Comparison of ENCODE assay signal across 17 cellular contexts in genomic region chr2:34162236-34162635, GRCh38.
DNase-seq lines count a peak whose midpoint lies in the region; ATAC-seq and TF ChIP-seq lines count a peak whose summit lies in the region.
"Had no signal": no experiment of that assay in that cellular context is flagged by ENCODE, and none has a peak within 500 bp of the region (broad histone marks: within the 10 kb centered on the region; RNA-seq: fewer than 3 reads in every experiment).

No MANE protein-coding gene starts in this region.

- H3K27me3 ChIP-seq in BE2C: no peaks in the 10 kb centered on the region
- no peaks in the 10 kb centered on the region for H3K27me3 ChIP-seq in stomach

- H3K36me3 Mint-ChIP-seq in stimulated activated effector memory CD8-positive, alpha-beta T cell treated with anti-CD3 and anti-CD28 coated beads, Interleukin-12 subunit alpha, Interleukin-12 subunit beta, amount 100 ng/mL, for 72 hours: no peaks in the 10 kb centered on the region

- H3K36me3 ChIP-seq in BE2C (no peaks in the 10 kb centered on the region), stomach (no peaks in the 10 kb centered on the region)
- H3K36me3 ChIP-seq: HAP-1 had no signal

- no peak overlapping the region for H3K4me3 Mint-ChIP-seq in stimulated activated effector memory CD8-positive, alpha-beta T cell treated with anti-CD3 and anti-CD28 coated beads, Interleukin-12 subunit alpha, Interleukin-12 subunit beta, amount 100 ng/mL, for 72 hours
- H3K4me3 Mint-ChIP-seq: CD4-positive, alpha-beta T cell had no signal

- WGBS in stomach, 5 donors: 84 to 94% (median 88%) methylated on average over 4 of the region's 4 CpGs

- no peaks in the 10 kb centered on the region for H3K4me1 ChIP-seq in BE2C
- no peaks in the 10 kb centered on the region for H3K4me1 ChIP-seq in stomach
- H3K4me1 ChIP-seq: HAP-1 had no signal

- no peak for TF ChIP-seq POLR2A in stomach (IDR thresholded peaks at IDR 0.05)

- ATAC-seq in stimulated activated effector memory CD8-positive, alpha-beta T cell treated with anti-CD3 and anti-CD28 coated beads, Interleukin-12 subunit alpha, Interleukin-12 subunit beta, amount 100 ng/mL, for 72 hours: peak; percentile 39
- ATAC-seq: GM12878 had no signal

- no peak overlapping the region for H3K27ac Mint-ChIP-seq in stimulated activated effector memory CD8-positive, alpha-beta T cell treated with anti-CD3 and anti-CD28 coated beads, Interleukin-12 subunit alpha, Interleukin-12 subunit beta, amount 100 ng/mL, for 72 hours
- H3K27ac Mint-ChIP-seq: CD4-positive, alpha-beta T cell had no signal

- no peaks in the 10 kb centered on the region for H3K4me1 Mint-ChIP-seq in stimulated activated effector memory CD8-positive, alpha-beta T cell treated with anti-CD3 and anti-CD28 coated beads, Interleukin-12 subunit alpha, Interleukin-12 subunit beta, amount 100 ng/mL, for 72 hours

- H3K9me3 ChIP-seq in BE2C (no peaks in the 10 kb centered on the region), stomach (no peaks in the 10 kb centered on the region)
- H3K9me3 ChIP-seq: HAP-1 had no signal

- H3K9me3 Mint-ChIP-seq in stimulated activated effector memory CD8-positive, alpha-beta T cell treated with anti-CD3 and anti-CD28 coated beads, Interleukin-12 subunit alpha, Interleukin-12 subunit beta, amount 100 ng/mL, for 72 hours: no peaks in the 10 kb centered on the region
- H3K9me3 Mint-ChIP-seq: CD4-positive, alpha-beta T cell had no signal

- intact Hi-C loops in stomach (cut with DNase I; ENCODE audit: low total_unique reads): no loop called here

- no peak for TF ChIP-seq EP300 in stomach (IDR thresholded peaks at IDR 0.05)

- H3K4me3 ChIP-seq in epithelial cell of esophagus (ENCODE audit: low read length) (no peak overlapping the region), BE2C (ENCODE audit: low read depth, low read length) (no peak overlapping the region), stomach (no peak overlapping the region), coronary artery (no peak overlapping the region)
- H3K4me3 ChIP-seq: GM12878, HAP-1 had no signal

- no peak overlapping the region for H3K27ac ChIP-seq in stomach
- no peak overlapping the region for H3K27ac ChIP-seq in coronary artery
- H3K27ac ChIP-seq: HL-60 had no signal

- no peak for TF ChIP-seq CTCF in epithelial cell of esophagus (IDR thresholded peaks at IDR 0.05; ENCODE audit: insufficient read depth, low read depth, low read length, missing control alignments)
- TF ChIP-seq CTCF in BE2C (IDR thresholded peaks at IDR 0.05; ENCODE audit: low read depth, low read length): no peak
- TF ChIP-seq CTCF in stomach (IDR thresholded peaks at IDR 0.05): no peak
- no peak for TF ChIP-seq CTCF in coronary artery (IDR thresholded peaks at IDR 0.05)

- DNase-seq in stimulated activated CD4-positive, alpha-beta T cell treated with anti-CD3 and anti-CD28 coated beads, Interleukin-1b, Interleukin-23, amount 100 ng/mL, for 48 hours: peak; percentile 8
- no peak for DNase-seq in stimulated activated CD4-positive, alpha-beta T cell treated with anti-CD3 and anti-CD28 coated beads, Interleukin-4, amount 100 ng/mL, for 24 hours
- DNase-seq in RKO (ENCODE audit: low spot score) (peak; percentile 59), epithelial cell of esophagus (ENCODE audit: low read depth) (peak; percentile 9), BE2C (no peak), stomach (no peak), coronary artery (ENCODE audit: low spot score) (no peak)
- no peak for DNase-seq in stimulated activated effector memory CD8-positive, alpha-beta T cell treated with anti-CD3 and anti-CD28 coated beads, Interleukin-12 subunit alpha, Interleukin-12 subunit beta, amount 100 ng/mL, for 72 hours (ENCODE audit: low spot score in 2 of 2)
- DNase-seq: ACHN; C1 segment of cervical spinal cord; CD4-positive, alpha-beta T cell; DMS79; GOT3; IMR-90 had no signal

Comparison
In these comparisons a context has a peak if more than half of its experiments do, and no peak if none do; other contexts are left out.
1. DNase-seq: peak in stimulated activated CD4-positive, alpha-beta T cell treated with anti-CD3 and anti-CD28 coated beads, Interleukin-1b, Interleukin-23, amount 100 ng/mL, for 48 hours (single experiment), RKO (single experiment) and epithelial cell of esophagus (single experiment); none in stimulated activated CD4-positive, alpha-beta T cell treated with anti-CD3 and anti-CD28 coated beads, Interleukin-4, amount 100 ng/mL, for 24 hours (single experiment), stimulated activated effector memory CD8-positive, alpha-beta T cell treated with anti-CD3 and anti-CD28 coated beads, Interleukin-12 subunit alpha, Interleukin-12 subunit beta, amount 100 ng/mL, for 72 hours (0 of 2), BE2C (single experiment), stomach (single experiment) and coronary artery (single experiment).